In the genomic region with DNA sequence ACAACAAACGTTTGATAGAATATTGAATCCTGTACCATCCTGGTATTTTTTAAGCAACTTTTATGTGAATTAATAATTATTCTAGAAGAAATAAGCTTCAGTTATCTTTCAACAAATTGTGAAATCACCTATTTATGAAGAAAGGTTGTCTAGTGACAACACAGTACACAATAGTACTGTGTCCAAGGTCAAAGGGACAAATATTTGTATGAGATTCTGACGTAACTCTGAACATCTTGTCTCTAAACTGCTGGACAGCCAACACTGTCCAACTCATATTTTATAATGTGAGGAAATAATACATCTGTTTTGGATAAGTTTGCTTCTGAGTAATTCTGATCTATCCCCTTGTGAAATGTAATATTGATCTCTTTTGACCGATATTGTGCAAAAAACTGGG, we compare ENCODE assay signal across 22 cellular contexts. TPM values are rescaled to one million over a fixed set of nuclear protein-coding genes. Genes with fewer than 3 reads are reported as not detected.
DNase-seq lines count a peak whose midpoint lies in the region; ATAC-seq and TF ChIP-seq lines count a peak whose summit lies in the region.
"Had no signal": no experiment of that assay in that cellular context is flagged by ENCODE, and none has a peak within 500 bp of the region (broad histone marks: within the 10 kb centered on the region; RNA-seq: fewer than 3 reads in every experiment).

No MANE protein-coding gene starts in this region.

- DNase-seq in adipocyte (ENCODE audit: low read depth) (peak; percentile 31), fibroblast of mammary gland (ENCODE audit: low read depth) (peak; percentile 80), iris pigment epithelial cell (ENCODE audit: low read depth) (peak; percentile 60), skeletal muscle cell (ENCODE audit: low read depth) (peak; percentile 25), NCI-H1105 (lab: John Stamatoyannopoulos, UW) (no peak), cerebellum (ENCODE audit: low spot score) (no peak), foreskin keratinocyte (no peak), RKO (ENCODE audit: low spot score) (no peak)
- DNase-seq: ACHN, AML-193, DMS79 treated with DMSO at 0.1 percent for 48 hours, H9, MM.1S, NCI-H1092, NCI-H146, NCI-H2081 treated with DMSO at 0.1 percent for 48 hours, NCI-H774, Right ventricle myocardium superior had no signal

- no peak for ATAC-seq in foreskin keratinocyte

- no peaks in the 10 kb centered on the region for H3K27me3 ChIP-seq in adipocyte (replicated peaks; ENCODE audit: control insufficient read depth, insufficient read depth, low read length)
- no peaks in the 10 kb centered on the region for H3K27me3 ChIP-seq in foreskin keratinocyte

- no peak overlapping the region for H3K9ac ChIP-seq in adipocyte (ENCODE audit: low read length)

- H3K27ac ChIP-seq in foreskin keratinocyte, result no peak overlapping the region
- H3K27ac ChIP-seq: C4-2B had no signal

- TF ChIP-seq CTCF in fibroblast of mammary gland (conservative IDR thresholded peaks at IDR 0.05; ENCODE audit: control insufficient read depth, insufficient read depth, low read depth, low read length) (no peak), foreskin keratinocyte (conservative IDR thresholded peaks at IDR 0.05) (no peak)

- H3K4me3 ChIP-seq in adipocyte (ENCODE audit: low read length) (no peak overlapping the region), fibroblast of mammary gland (ENCODE audit: control insufficient read depth, low read depth, low read length) (no peak overlapping the region), skeletal muscle cell (ENCODE audit: low read depth, low read length) (no peak overlapping the region)

- H3K36me3 ChIP-seq in adipocyte (ENCODE audit: control insufficient read depth, insufficient read depth, low read length, severe bottlenecking), result no peaks in the 10 kb centered on the region

- H3K4me1 ChIP-seq in adipocyte (ENCODE audit: control insufficient read depth, insufficient read depth, low read length) (peaks cover 18% of the 10 kb centered on the region), foreskin keratinocyte (no peaks in the 10 kb centered on the region)

- H3K9me3 ChIP-seq in adipocyte (ENCODE audit: control insufficient read depth, low read length), result no peaks in the 10 kb centered on the region

RNA-seq across cellular contexts. Expression of gene CASP5, which starts 18.9 kb away (rescaled TPM):
- total RNA-seq in cerebellum (not detected), foreskin keratinocyte (not detected in 2 replicates)
- polyA plus RNA-seq in foreskin keratinocyte, result not detected in 2 replicates
- total RNA-seq: H9, LHCN-M2, OCI-LY7, Right ventricle myocardium superior had no signal

RNA-seq across cellular contexts. Expression of gene CASP1, which starts 30.9 kb away (rescaled TPM):
- 2.3 TPM for total RNA-seq in cerebellum
- 37.0 and 47.5 TPM in 2 replicates for total RNA-seq in foreskin keratinocyte
- polyA plus RNA-seq in foreskin keratinocyte, result 29.8 and 38.0 TPM in 2 replicates
- total RNA-seq: H9 had no signal

RNA-seq across cellular contexts. Expression of gene CASP4, which starts 35.6 kb away (rescaled TPM):
- 5.2 TPM for total RNA-seq in cerebellum
- total RNA-seq in foreskin keratinocyte, result 76.0 and 96.1 TPM in 2 replicates
- 67.5 and 70.3 TPM in 2 replicates for polyA plus RNA-seq in foreskin keratinocyte
- total RNA-seq: H9 had no signal

RNA-seq across cellular contexts. Expression of gene CARD16, which starts 41.1 kb away (rescaled TPM):
- not detected for total RNA-seq in cerebellum
- 11.6 and 13.1 TPM in 2 replicates for total RNA-seq in foreskin keratinocyte
- 18.5 and 24.0 TPM in 2 replicates for polyA plus RNA-seq in foreskin keratinocyte
- total RNA-seq: H9, LHCN-M2, NCI-H460 had no signal

Comparison
In these comparisons a context has a peak if more than half of its experiments do, and no peak if none do; other contexts are left out.
1. DNase-seq: peak in adipocyte (single experiment), fibroblast of mammary gland (single experiment), iris pigment epithelial cell (single experiment) and skeletal muscle cell (single experiment); none in NCI-H1105 (single experiment), cerebellum (single experiment), foreskin keratinocyte (0 of 2) and RKO (single experiment).
2. RNA of gene CASP1, which starts 30.9 kb away (total RNA-seq): 37.0 to 47.5 TPM in foreskin keratinocyte; 2.3 TPM in cerebellum (single experiment); every median in the first group is over 10 times any median in the second.
3. RNA of gene CASP4, which starts 35.6 kb away (total RNA-seq): 76.0 to 96.1 TPM in foreskin keratinocyte; 5.2 TPM in cerebellum (single experiment); every median in the first group is over 10 times any median in the second.